Comparison of ENCODE assay signal across 8 cellular contexts in the genomic region with DNA sequence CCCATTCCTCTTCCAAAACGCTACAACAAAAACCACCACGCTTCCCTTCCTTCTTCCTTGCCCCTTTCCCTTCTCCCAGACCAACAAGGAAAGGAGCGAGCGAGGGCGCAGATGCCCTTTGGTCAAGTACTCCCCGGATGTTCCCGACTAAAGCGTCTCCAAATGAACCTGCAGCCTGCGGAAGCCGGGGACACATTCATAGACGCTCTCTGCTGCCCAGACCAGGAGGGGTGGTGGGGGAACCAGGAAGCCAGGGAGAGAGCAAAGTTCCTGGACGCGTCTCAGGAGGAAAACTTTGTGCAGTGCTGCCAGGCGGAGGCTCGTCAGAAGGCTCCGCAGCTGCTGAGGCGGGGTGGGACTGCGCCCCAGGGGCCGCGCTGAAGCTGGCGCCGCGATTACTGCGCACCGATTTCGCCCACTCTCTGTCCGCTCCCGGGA. TPM values are rescaled to one million over a fixed set of nuclear protein-coding genes. Genes with fewer than 3 reads are reported as not detected.
DNase-seq lines count a peak whose midpoint lies in the region; ATAC-seq, FAIRE-seq and TF ChIP-seq lines count a peak whose summit lies in the region.

No MANE protein-coding gene starts in this region.

- H3K27ac ChIP-seq in astrocyte (ENCODE audit: low read depth, low read length) (no peak overlapping the region), iPS-18a (ENCODE audit: low read length) (no peak overlapping the region), skeletal muscle tissue (ENCODE audit: low read depth, low read length) (peak overlapping the region; percentile 15)

- H3K4me3 ChIP-seq in BE2C (ENCODE audit: low read depth, low read length), result peak overlapping the region; percentile 86
- H3K4me3 ChIP-seq in astrocyte (ENCODE audit: insufficient read depth, low read depth, low read length), result peak overlapping the region; percentile 81
- peak overlapping the region; percentile 92 for H3K4me3 ChIP-seq in iPS-18a (ENCODE audit: low read length)
- peak overlapping the region; percentile 64 to 71 (median 69) for H3K4me3 ChIP-seq in skeletal muscle tissue (ENCODE audit: low read length in 3 of 3)

- ATAC-seq in GM19468 (IDR thresholded peaks at IDR 0.05; ENCODE audit: extremely low read depth, unreplicated experiment), result peak; percentile 8

- H3K4me1 ChIP-seq in BE2C (no peaks in the 10 kb centered on the region), astrocyte (ENCODE audit: insufficient read depth, low read length) (peaks cover 5% of the 10 kb centered on the region), iPS-18a (ENCODE audit: control insufficient read depth, low read depth, low read length) (peaks cover 7% of the 10 kb centered on the region), skeletal muscle tissue (ENCODE audit: control insufficient read depth in 3 of 3, insufficient read depth in 3 of 3, low read length in 3 of 3) (peaks cover 12 to 19% (median 18%) of the 10 kb centered on the region in 3 donors)

- peaks cover 5% of the 10 kb centered on the region for H3K4me1 Mint-ChIP-seq in astrocyte (ENCODE audit: low read depth, unreplicated experiment)

- H3K36me3 ChIP-seq in BE2C (no peaks in the 10 kb centered on the region), astrocyte (ENCODE audit: insufficient read depth, low read length) (no peaks in the 10 kb centered on the region), iPS-18a (ENCODE audit: control insufficient read depth, low read depth, low read length) (no peaks in the 10 kb centered on the region), skeletal muscle tissue (ENCODE audit: control insufficient read depth in 3 of 3, insufficient read depth in 3 of 3, low read length in 3 of 3) (no peaks in the 10 kb centered on the region)

- H4K20me1 ChIP-seq in astrocyte (ENCODE audit: insufficient read depth, low read length), result no peaks in the 10 kb centered on the region

- no peak for FAIRE-seq in astrocyte (lab: Jason Lieb, UNC)

- peaks cover 17% of the 10 kb centered on the region for H3K27me3 Mint-ChIP-seq in astrocyte (ENCODE audit: low read depth, unreplicated experiment)

- H3K79me2 ChIP-seq in astrocyte (ENCODE audit: insufficient read depth, low read length), result no peaks in the 10 kb centered on the region

- no peaks in the 10 kb centered on the region for H3K9me3 Mint-ChIP-seq in astrocyte (ENCODE audit: unreplicated experiment)

- H3K9me3 ChIP-seq in BE2C (no peaks in the 10 kb centered on the region), astrocyte (ENCODE audit: insufficient read depth, low read depth, low read length) (no peaks in the 10 kb centered on the region), iPS-18a (ENCODE audit: control insufficient read depth, low read depth, low read length) (no peaks in the 10 kb centered on the region), skeletal muscle tissue (ENCODE audit: control insufficient read depth in 3 of 3, low read length in 3 of 3) (no peaks in the 10 kb centered on the region)

- H2AFZ ChIP-seq in astrocyte (ENCODE audit: low read depth, low read length), result peak overlapping the region; percentile 98

- H3K36me3 Mint-ChIP-seq in astrocyte (ENCODE audit: low read depth, unreplicated experiment), result no peaks in the 10 kb centered on the region

- peak; percentile 51 for DNase-seq in BE2C
- peak; percentile 58 for DNase-seq in HK-2 (ENCODE audit: unreplicated experiment)
- DNase-seq in astrocyte (ENCODE audit: low read depth), result peak; percentile 59
- DNase-seq in NCI-H2029 (lab: John Stamatoyannopoulos, UW), result no peak
- DNase-seq in NAMALWA (ENCODE audit: low spot score), result no peak

- H3K9ac ChIP-seq in astrocyte (ENCODE audit: low read length) (peak overlapping the region; percentile 80), iPS-18a (ENCODE audit: low read length) (peak overlapping the region; percentile 21), skeletal muscle tissue (ENCODE audit: low read depth in 1 of 3, low read length in 3 of 3) (peak overlapping the region; percentile 25 to 59 (median 52))

- H3K4me2 ChIP-seq in astrocyte (ENCODE audit: low read length), result peak overlapping the region; percentile 99

- TF ChIP-seq CTCF in BE2C (IDR thresholded peaks at IDR 0.05; ENCODE audit: low read depth, low read length), result no peak
- TF ChIP-seq CTCF in astrocyte (IDR thresholded peaks at IDR 0.05; ENCODE audit: insufficient read depth, low read depth, low read length), result no peak

- H3K27ac Mint-ChIP-seq in astrocyte (ENCODE audit: unreplicated experiment), result peak overlapping the region; percentile 83

- peak overlapping the region; percentile 87 for H3K4me3 Mint-ChIP-seq in astrocyte (ENCODE audit: unreplicated experiment)

- no peaks in the 10 kb centered on the region for H3K27me3 ChIP-seq in BE2C
- H3K27me3 ChIP-seq in astrocyte (ENCODE audit: insufficient read depth, low read length), result peaks cover 12% of the 10 kb centered on the region
- peaks cover 43% of the 10 kb centered on the region for H3K27me3 ChIP-seq in iPS-18a (ENCODE audit: control insufficient read depth, insufficient read depth, low read length)
- H3K27me3 ChIP-seq in skeletal muscle tissue (ENCODE audit: control insufficient read depth in 3 of 3, insufficient read depth in 3 of 3, low read length in 3 of 3), result peaks cover 13 to 19% (median 14%) of the 10 kb centered on the region in 3 donors

RNA-seq across cellular contexts. Expression of gene SEMA3D, which starts 0.8 kb away (rescaled TPM):
- polyA plus RNA-seq in BE2C (2012; ENCODE audit: insufficient read depth, insufficient read length, low read depth), result 2.4 TPM
- total RNA-seq in astrocyte (9.1 and 17.7 TPM in 2 replicates), skeletal muscle tissue (25.1 TPM)

Comparison
In these comparisons a context has a peak if more than half of its experiments do, and no peak if none do; other contexts are left out.
1. DNase-seq: peak in BE2C (single experiment), HK-2 (single experiment) and astrocyte (single experiment); none in NCI-H2029 (single experiment) and NAMALWA (single experiment).
2. H3K9ac ChIP-seq: peak in every context shown above with its lines; median percentile 80 in astrocyte; 52 in skeletal muscle tissue; 21 in iPS-18a.
3. Peak in every context shown above with its lines, with median percentiles within 50 percentile points of each other: H3K4me3 ChIP-seq.